ENCODE assay signal across 1 cellular context in genomic region chr17:28928061-28928460, GRCh38.
TF ChIP-seq lines count a peak whose summit lies in the region.

No MANE protein-coding gene starts in this region.

TF ChIP-seq in IMR-90, 13 proteins besides CTCF, POLR2A, EP300 and RAD21:
- no peak for TF ChIP-seq MXI1 (IDR thresholded peaks at IDR 0.05; ENCODE audit: borderline replicate concordance, low read depth, low read length)
- no peak for TF ChIP-seq NFE2L2 (IDR thresholded peaks at IDR 0.05; ENCODE audit: low read depth, low read length)
- no peak for TF ChIP-seq SMC3 (IDR thresholded peaks at IDR 0.05; ENCODE audit: low read depth, low read length)
- TF ChIP-seq USF2 (IDR thresholded peaks at IDR 0.05; ENCODE audit: low read depth, low read length): no peak
